9 cellular contexts compared by ENCODE assay signal in the genomic region with DNA sequence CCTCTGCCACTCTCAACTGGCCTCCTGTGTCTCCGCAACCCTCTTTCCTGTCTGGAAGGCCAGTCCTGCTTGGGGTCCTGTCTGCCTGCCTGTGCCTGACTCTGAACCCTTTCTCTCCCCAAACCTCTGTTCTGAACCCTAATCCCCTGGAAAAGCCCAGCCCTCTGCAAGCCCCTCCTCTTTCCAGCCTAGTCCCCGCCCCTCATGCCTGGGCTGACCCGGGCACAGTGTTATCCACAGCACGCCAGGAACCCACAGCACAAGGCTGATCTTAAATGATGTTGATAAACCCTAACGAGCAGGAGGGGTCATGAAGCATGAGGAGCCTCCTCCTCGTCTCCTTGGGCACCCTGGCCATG. TPM values are rescaled to one million over a fixed set of nuclear protein-coding genes. Genes with fewer than 3 reads are reported as not detected.
DNase-seq lines count a peak whose midpoint lies in the region; ATAC-seq, FAIRE-seq and TF ChIP-seq lines count a peak whose summit lies in the region.
"Had no signal": no experiment of that assay in that cellular context is flagged by ENCODE, and none has a peak within 500 bp of the region (broad histone marks: within the 10 kb centered on the region; RNA-seq: fewer than 3 reads in every experiment).

Gene IFITM10 (minus strand): TSS at position 115 of the 359 bp plus-strand sequence. CDS start 153 bp downstream, outside the sequence.

- no peak for TF ChIP-seq RAD21 in K562 (CRISPR knock-in tag; conservative IDR thresholded peaks at IDR 0.05 in 1 of 2, IDR thresholded peaks at IDR 0.05 in 1 of 2)

- TF ChIP-seq POLR2A in K562 (conservative IDR thresholded peaks at IDR 0.05), result 0 out of 2 replicates have a peak, but pooled peaks have one; percentile 16

- no peaks in the 10 kb centered on the region for H3K79me2 ChIP-seq in K562 (ENCODE audit: control insufficient read depth, insufficient read depth, low read length)

- H4K20me1 ChIP-seq in K562 (replicated peaks; ENCODE audit: control insufficient read depth, insufficient read depth, low read length), result no peaks in the 10 kb centered on the region; the same call in 1 of the 2 replicates

- FAIRE-seq in K562 (lab: Jason Lieb, UNC), result no peak
- no peak for FAIRE-seq in kidney (lab: Jason Lieb, UNC)

- BruUV-seq in K562 (replicated peaks; lab: Mats Ljungman, UMichigan), result no TSS peak

- H3K9me1 ChIP-seq in K562 (ENCODE audit: control insufficient read depth, insufficient read depth, low read length), result no peaks in the 10 kb centered on the region

- no peaks in the 10 kb centered on the region for H3K27me3 ChIP-seq in K562 (ENCODE audit: control insufficient read depth in 2 of 2, insufficient read depth in 2 of 2, low read length in 2 of 2)

- H3K9ac ChIP-seq in K562 (ENCODE audit: insufficient read depth in 1 of 2, low read depth in 2 of 2, low read length in 2 of 2) (peak within 1 kb of the TSS in 1 of 2 experiments; percentile 61; a peak in 2 of 4 replicates), kidney (ENCODE audit: low read length in 2 of 2) (peak within 1 kb of the TSS in 1 of 2 donors; percentile 44)

- no peak for TF ChIP-seq CTCF in K562 (IDR thresholded peaks at IDR 0.05 in 2 of 3, conservative IDR thresholded peaks at IDR 0.05 in 1 of 3; ENCODE audit: insufficient read depth in 2 of 3, low read depth in 1 of 3, low read length in 3 of 3)
- TF ChIP-seq CTCF in kidney (IDR thresholded peaks at IDR 0.05; ENCODE audit: borderline replicate concordance, extremely low read depth, insufficient read depth), result no peak

- H2AFZ ChIP-seq in K562 (ENCODE audit: low read depth, low read length), result no peak within 1 kb of the TSS

- H3K4me1 ChIP-seq in K562 (replicated peaks in 1 of 2; ENCODE audit: control insufficient read depth in 2 of 2, insufficient read depth in 2 of 2, low read length in 2 of 2), result peaks cover 0 to 30% of the 10 kb centered on the region in 2 experiments; a peak in 2 of 5 replicates
- peaks cover 0 to 41% of the 10 kb centered on the region in 2 donors for H3K4me1 ChIP-seq in kidney (ENCODE audit: control insufficient read depth in 1 of 2, insufficient read depth in 1 of 2, low read depth in 1 of 2, low read length in 2 of 2)

- intact Hi-C loops in K562 (cut with micrococcal nuclease) (no loop called here), kidney (cut with DNase I) (no loop called here)

- TF ChIP-seq EP300 in K562 (IDR thresholded peaks at IDR 0.05; ENCODE audit: low read length), result no peak

- CTCF ChIA-PET in K562 (lab: Yijun Ruan, JAX; ENCODE audit: low intra/inter-chr PET ratio), result no interaction called here

- H3K36me3 ChIP-seq in K562 (ENCODE audit: control insufficient read depth, insufficient read depth, low read length) (peaks cover 3% of the 10 kb centered on the region; the same call in 1 of the 3 replicates), kidney (ENCODE audit: control insufficient read depth in 1 of 2, insufficient read depth in 2 of 2, low read length in 2 of 2) (peaks cover 10 to 23% of the 10 kb centered on the region in 2 donors)

- ATAC-seq in K562 (peak; percentile 53), GM18867 (IDR thresholded peaks at IDR 0.05; ENCODE audit: unreplicated experiment) (no peak), HG03521 (IDR thresholded peaks at IDR 0.05; ENCODE audit: unreplicated experiment) (no peak)

- H3K4me2 ChIP-seq in K562 (ENCODE audit: insufficient read depth, low read length), result no peak within 1 kb of the TSS

- H3K9me3 ChIP-seq in K562 (replicated peaks; ENCODE audit: control insufficient read depth, insufficient read depth, low read depth, low read length) (peaks cover 7% of the 10 kb centered on the region), kidney (ENCODE audit: control insufficient read depth in 1 of 2, low read length in 2 of 2) (no peaks in the 10 kb centered on the region)

- 27% methylated on average over 6 of the region's 6 CpGs for WGBS in K562 (ENCODE audit: insufficient coverage, low coverage, missing lambda C conversion rate)

- H3K27ac ChIP-seq in K562 (ENCODE audit: extremely low read depth, low read depth, low read length), result no peak within 1 kb of the TSS
- peak within 1 kb of the TSS; percentile 63 to 67 for H3K27ac ChIP-seq in kidney (ENCODE audit: low read depth in 2 of 2, low read length in 2 of 2)

- H3K4me3 ChIP-seq in K562 (no peak within 1 kb of the TSS), kidney (ENCODE audit: low read length in 2 of 2) (peak within 1 kb of the TSS in 1 of 2 donors; percentile 12)

- DNase-seq in LHCN-M2 (ENCODE audit: low read depth), result peak; percentile 81
- peak in 2 of 4 experiments; percentile 27 to 44 for DNase-seq in K562 (ENCODE audit: extremely low read depth in 1 of 4, low spot score in 3 of 4)
- DNase-seq in kidney, result no peak
- peak; percentile 47 for DNase-seq in stromal cell of bone marrow (ENCODE audit: low read depth)
- DNase-seq in KG1 (lab: John Stamatoyannopoulos, UW), result no peak
- DNase-seq in NCI-H446 (lab: John Stamatoyannopoulos, UW), result no peak
- DNase-seq: Kasumi-1 had no signal

- in situ Hi-C loops in K562 (cut with MboI), result no loop called here

- POLR2A ChIA-PET in K562 (lab: Yijun Ruan, JAX), result interaction anchor here (0.9 kb wide), 1 partner anchor 19 kb away, joined by 3 read pairs; no protein-coding TSS in a partner anchor

TF ChIP-seq in K562, 482 proteins besides CTCF, POLR2A, EP300 and RAD21:
- no peak for TF ChIP-seq PBX2 (CRISPR knock-in tag; IDR thresholded peaks at IDR 0.05; ENCODE audit: low read depth)
- no peak for TF ChIP-seq PBX2 (tag; conservative IDR thresholded peaks at IDR 0.05; ENCODE audit: low read depth)
- TF ChIP-seq, protein P1, sequence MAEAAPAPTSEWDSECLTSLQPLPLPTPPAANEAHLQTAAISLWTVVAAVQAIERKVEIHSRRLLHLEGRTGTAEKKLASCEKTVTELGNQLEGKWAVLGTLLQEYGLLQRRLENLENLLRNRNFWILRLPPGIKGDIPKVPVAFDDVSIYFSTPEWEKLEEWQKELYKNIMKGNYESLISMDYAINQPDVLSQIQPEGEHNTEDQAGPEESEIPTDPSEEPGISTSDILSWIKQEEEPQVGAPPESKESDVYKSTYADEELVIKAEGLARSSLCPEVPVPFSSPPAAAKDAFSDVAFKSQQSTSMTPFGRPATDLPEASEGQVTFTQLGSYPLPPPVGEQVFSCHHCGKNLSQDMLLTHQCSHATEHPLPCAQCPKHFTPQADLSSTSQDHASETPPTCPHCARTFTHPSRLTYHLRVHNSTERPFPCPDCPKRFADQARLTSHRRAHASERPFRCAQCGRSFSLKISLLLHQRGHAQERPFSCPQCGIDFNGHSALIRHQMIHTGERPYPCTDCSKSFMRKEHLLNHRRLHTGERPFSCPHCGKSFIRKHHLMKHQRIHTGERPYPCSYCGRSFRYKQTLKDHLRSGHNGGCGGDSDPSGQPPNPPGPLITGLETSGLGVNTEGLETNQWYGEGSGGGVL (CRISPR knock-in tag; IDR thresholded peaks at IDR 0.05), result no peak

RNA-seq across cellular contexts. Expression of gene IFITM10, which starts in this region (rescaled TPM):
- 12.6 and 20.1 TPM in 2 replicates for total RNA-seq in LHCN-M2 (2014; rRNA removed)
- polyA plus RNA-seq in LHCN-M2 (2012), result 12.5 TPM
- total RNA-seq in K562 (2011; cell fraction: chromatin; rRNA removed; ENCODE audit: low replicate concordance), result 0.21 and 0.23 TPM in 2 replicates
- 0.26 and 0.33 TPM in 2 replicates for total RNA-seq in K562 (2011; cell fraction: nucleolus; rRNA removed)
- 0.37 TPM in 1 of 2 replicates, not detected in the other for total RNA-seq in K562 (2011; cell fraction: nucleoplasm; rRNA removed)
- total RNA-seq in K562 (2014; rRNA removed), result 0.09 TPM in 1 of 2 replicates, not detected in the other
- total RNA-seq in K562 (2014; rRNA removed; fragmentation: Illumina TruSeq; extraction: Trizol), result not detected in 2 replicates
- total RNA-seq in K562 (2015; rRNA removed; fragmentation: Illumina TruSeq; extraction: Trizol), result not detected in 2 replicates
- 0.13 TPM in 1 of 2 replicates, not detected in the other for total RNA-seq in K562 (2021)
- polyA plus RNA-seq in K562 (2011; rRNA removed), result not detected in 2 replicates
- not detected in 2 replicates for polyA plus RNA-seq in K562 (2011; cell fraction: cytosol; rRNA removed)
- polyA plus RNA-seq in K562 (2011; cell fraction: nucleus; rRNA removed), result 0.16 TPM in 1 of 2 replicates, not detected in the other
- polyA plus RNA-seq in K562 (2012), result 0.09 and 0.15 TPM in 2 replicates
- not detected in 2 replicates for polyA plus RNA-seq in K562 (2014; fragmentation: Illumina TruSeq; extraction: Trizol)
- not detected for polyA plus RNA-seq in K562 (2014; fragmentation: Nextera tagmentation; extraction: Ambion mirVana)
- 0.08 TPM in 1 of 2 replicates, not detected in the other for polyA plus RNA-seq in K562 (2014; rRNA removed)
- polyA minus RNA-seq in K562 (2011; rRNA and poly(A)+ RNA removed), result not detected in 2 replicates
- not detected in 2 replicates for polyA minus RNA-seq in K562 (2011; cell fraction: cytosol; rRNA and poly(A)+ RNA removed)
- not detected in 2 replicates for polyA minus RNA-seq in K562 (2011; cell fraction: nucleus; rRNA and poly(A)+ RNA removed)
- 6.4 TPM for total RNA-seq in kidney
- polyA plus RNA-seq in kidney (ENCODE audit: insufficient read depth, low read depth, low replicate concordance), result 2.3 TPM

Comparison
In these comparisons a context has a peak if more than half of its experiments do, and no peak if none do; other contexts are left out.
1. Peak in ATAC-seq in K562; RNA of the gene not detected or under 1 TPM.
2. DNase-seq: peak in LHCN-M2 (single experiment) and stromal cell of bone marrow (single experiment); none in kidney (single experiment), KG1 (single experiment) and NCI-H446 (0 of 2).